Comparison of ENCODE assay signal across 8 cellular contexts in the genomic region with DNA sequence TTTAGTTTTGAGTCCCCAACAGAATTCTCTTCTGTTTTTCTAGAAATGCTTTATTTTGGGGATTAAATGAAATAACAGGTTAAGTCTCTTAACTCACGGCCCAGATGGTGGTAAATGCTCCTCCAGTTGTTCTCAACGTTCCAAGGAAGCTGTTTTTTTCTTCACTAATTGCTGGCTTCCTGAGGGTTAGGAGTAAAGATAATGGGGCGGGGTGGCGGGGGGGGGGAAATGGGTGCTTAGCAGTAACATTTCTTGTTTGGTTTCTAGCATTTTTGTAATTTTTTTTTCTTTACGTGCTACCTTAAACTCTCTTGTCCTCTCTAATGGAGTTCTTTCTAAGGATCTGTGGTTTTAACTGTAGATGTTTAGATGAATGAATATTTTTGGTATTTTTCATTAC. TPM values are rescaled to one million over a fixed set of nuclear protein-coding genes. Genes with fewer than 3 reads are reported as not detected.
DNase-seq lines count a peak whose midpoint lies in the region; ATAC-seq, FAIRE-seq and TF ChIP-seq lines count a peak whose summit lies in the region.

No MANE protein-coding gene starts in this region.

- no peaks in the 10 kb centered on the region for H3K27me3 ChIP-seq in transverse colon

- no peak for TF ChIP-seq EP300 in transverse colon (IDR thresholded peaks at IDR 0.05; ENCODE audit: low read depth)

- peaks cover 36 to 61% (median 50%) of the 10 kb centered on the region in 4 donors for H3K4me1 ChIP-seq in transverse colon

- H3K36me3 Mint-ChIP-seq in activated naive CD8-positive, alpha-beta T cell treated with anti-CD3 and anti-CD28 coated beads, Interleukin-2, amount 10 ng/mL, durations not matched to agents 7 days and 5 days, result peaks cover 62% of the 10 kb centered on the region

- peak overlapping the region; percentile 52 to 92 (median 80) for H3K4me3 ChIP-seq in transverse colon

- no peaks in the 10 kb centered on the region for H3K27me3 Mint-ChIP-seq in activated naive CD8-positive, alpha-beta T cell treated with anti-CD3 and anti-CD28 coated beads, Interleukin-2, amount 10 ng/mL, durations not matched to agents 7 days and 5 days

- peaks cover 0 to 40% (median 15%) of the 10 kb centered on the region in 4 donors for H3K36me3 ChIP-seq in transverse colon

- peak overlapping the region; percentile 99 for H3K27ac Mint-ChIP-seq in activated naive CD8-positive, alpha-beta T cell treated with anti-CD3 and anti-CD28 coated beads, Interleukin-2, amount 10 ng/mL, durations not matched to agents 7 days and 5 days

- no peaks in the 10 kb centered on the region for H3K9me3 ChIP-seq in transverse colon

- H3K27ac ChIP-seq in transverse colon, result peak overlapping the region; percentile 96 to 100 (median 98)

- TF ChIP-seq POLR2A in transverse colon (IDR thresholded peaks at IDR 0.05), result no peak

- FAIRE-seq in HTR-8/SVneo (lab: Jason Lieb, UNC), result no peak

- TF ChIP-seq CTCF in transverse colon (IDR thresholded peaks at IDR 0.05), result no peak

- H3K4me1 Mint-ChIP-seq in activated naive CD8-positive, alpha-beta T cell treated with anti-CD3 and anti-CD28 coated beads, Interleukin-2, amount 10 ng/mL, durations not matched to agents 7 days and 5 days, result peaks cover 33% of the 10 kb centered on the region

- peak overlapping the region; percentile 97 for H3K4me3 Mint-ChIP-seq in activated naive CD8-positive, alpha-beta T cell treated with anti-CD3 and anti-CD28 coated beads, Interleukin-2, amount 10 ng/mL, durations not matched to agents 7 days and 5 days

- in situ Hi-C loops in transverse colon (cut with MboI; ENCODE audit: low pct_ligation_motif_present in 1 of 4, low pct_unique_long_range_greater_than_20kb in 1 of 4, low sequenced_read_pairs in 3 of 4), result loop anchor here in 2 of 4 donors (10.0 to 25.0 kb wide), 2 partner anchors 152 to 159 kb away; partner anchors contain the start of genes KCTD20 (in 2 of the 2) and PXT1 (in 2 of the 2)

- POLR2A ChIA-PET in activated naive CD8-positive, alpha-beta T cell treated with anti-CD3 and anti-CD28 coated beads, Interleukin-2, amount 10 ng/mL, durations not matched to agents 7 days and 5 days (lab: Charles Lee), result interaction anchor here (0.6 to 8.9 kb wide), 14 partner anchors 11 to 1839 kb away, joined by 3 to 65 read pairs (median 4); partner anchors contain the start of genes ETV7, SNRPC and STK38

- no peak for ATAC-seq in activated naive CD8-positive, alpha-beta T cell treated with anti-CD3 and anti-CD28 coated beads, Interleukin-2, amount 10 ng/mL, durations not matched to agents 7 days and 5 days (ENCODE audit: low read depth)
- ATAC-seq in HG02885 (IDR thresholded peaks at IDR 0.05; ENCODE audit: poor library complexity, unreplicated experiment), result no peak

- peak; percentile 36 for DNase-seq in activated effector memory CD4-positive, alpha-beta T cell treated with anti-CD3 and anti-CD28 coated beads, Interleukin-2, amount 50 U/mL, for 16 hours
- no peak for DNase-seq in activated effector memory CD4-positive, alpha-beta T cell treated with Interleukin-2 at 50 U/mL for 16 hours
- no peak for DNase-seq in activated naive CD8-positive, alpha-beta T cell treated with anti-CD3 and anti-CD28 coated beads, Interleukin-2, amount 10 ng/mL, durations not matched to agents 7 days and 5 days
- DNase-seq in kidney tubule cell (ENCODE audit: low spot score) (peak; percentile 34), transverse colon (peak; percentile 3), HTR-8/SVneo (ENCODE audit: insufficient read length, low spot score) (no peak), SHP77 (lab: John Stamatoyannopoulos, UW) (no peak)

- WGBS in transverse colon (ENCODE audit: low coverage in 1 of 2), 2 donors, result 0% methylated on average over 1 to 5 of the region's 5 CpGs

- H3K9me3 Mint-ChIP-seq in activated naive CD8-positive, alpha-beta T cell treated with anti-CD3 and anti-CD28 coated beads, Interleukin-2, amount 10 ng/mL, durations not matched to agents 7 days and 5 days, result no peaks in the 10 kb centered on the region

- intact Hi-C loops in transverse colon (cut with DNase I; ENCODE audit: low total_unique reads), result no loop called here

RNA-seq across cellular contexts. Expression of gene SRSF3, which starts 2.2 kb away (rescaled TPM):
- 100 to 1,000 TPM; 389 to 396 TPM for total RNA-seq in activated naive CD8-positive, alpha-beta T cell treated with anti-CD3 and anti-CD28 coated beads, Interleukin-2, amount 10 ng/mL, durations not matched to agents 7 days and 5 days
- total RNA-seq in transverse colon, result 100 to 1,000 TPM; 110 to 177 (median 144) TPM

RNA-seq across cellular contexts. Expression of gene STK38, which starts 49.1 kb away (rescaled TPM):
- 10 to 100 TPM; 86.5 to 95.3 TPM for total RNA-seq in activated naive CD8-positive, alpha-beta T cell treated with anti-CD3 and anti-CD28 coated beads, Interleukin-2, amount 10 ng/mL, durations not matched to agents 7 days and 5 days
- 100 to 1,000 TPM in 1 of 4 donors, 10 to 100 TPM in 3; 59.1 to 101 (median 86.4) TPM for total RNA-seq in transverse colon

Comparison
In these comparisons a context has a peak if more than half of its experiments do, and no peak if none do; other contexts are left out.
1. DNase-seq: peak in activated effector memory CD4-positive, alpha-beta T cell treated with anti-CD3 and anti-CD28 coated beads, Interleukin-2, amount 50 U/mL, for 16 hours (single experiment), kidney tubule cell (single experiment) and transverse colon (single experiment); none in activated effector memory CD4-positive, alpha-beta T cell treated with Interleukin-2 at 50 U/mL for 16 hours (single experiment), activated naive CD8-positive, alpha-beta T cell treated with anti-CD3 and anti-CD28 coated beads, Interleukin-2, amount 10 ng/mL, durations not matched to agents 7 days and 5 days (single experiment), HTR-8/SVneo (single experiment) and SHP77 (0 of 2).